20 cellular contexts compared by ENCODE assay signal in genomic region chr16:66849021-66849420, GRCh38. TPM values are rescaled to one million over a fixed set of nuclear protein-coding genes. Genes with fewer than 3 reads are reported as not detected.
"Had no signal": no experiment of that assay in that cellular context is flagged by ENCODE, and none has a peak within 500 bp of the region (broad histone marks: within the 10 kb centered on the region; RNA-seq: fewer than 3 reads in every experiment).

No MANE protein-coding gene starts in this region.

- ATAC-seq: T-helper 17 cell had no signal

- DNase-seq: activated CD4-positive, alpha-beta memory T cell treated with anti-CD3 and anti-CD28 coated beads for 36 hours; activated CD4-positive, alpha-beta T cell treated with anti-CD3 and anti-CD28 coated beads, Interleukin-2, amount 10 ng/mL, durations not matched to agents 7 days and 5 days; activated CD8-positive, alpha-beta memory T cell treated with anti-CD3 and anti-CD28 coated beads for 24 hours; activated naive CD4-positive, alpha-beta T cell; activated T-cell treated with anti-CD3 and anti-CD28 coated beads, Interleukin-2, amount 50 U/mL, for 72 hours; amygdala; Kasumi-1; KBM-7; NCI-H146; NCI-H1930; NCI-H2107; NCI-H510A treated with DMSO at 0.1 percent for 48 hours; NCI-H69; SHP77 treated with DMSO at 0.1 percent for 48 hours; T-helper 17 cell; T-helper 9 cell had no signal

- FAIRE-seq: astrocyte, RCC 7860 had no signal

RNA-seq across cellular contexts. Expression of gene CA7, which starts 4.8 kb away (rescaled TPM):
- total RNA-seq: activated CD4-positive, alpha-beta T cell treated with anti-CD3 and anti-CD28 coated beads, Interleukin-2, amount 10 ng/mL, durations not matched to agents 7 days and 5 days; activated T-cell treated with anti-CD3 and anti-CD28 coated beads, Interleukin-2, amount 50 U/mL, for 72 hours; astrocyte; SK-MEL-5; T-helper 17 cell had no signal

RNA-seq across cellular contexts. Expression of gene TERB1, which starts 47.6 kb away (rescaled TPM):
- total RNA-seq: activated CD4-positive, alpha-beta memory T cell treated with anti-CD3 and anti-CD28 coated beads for 36 hours; SK-MEL-5; WTC11 had no signal
